Comparison of ENCODE assay signal across 8 cellular contexts in the genomic region with DNA sequence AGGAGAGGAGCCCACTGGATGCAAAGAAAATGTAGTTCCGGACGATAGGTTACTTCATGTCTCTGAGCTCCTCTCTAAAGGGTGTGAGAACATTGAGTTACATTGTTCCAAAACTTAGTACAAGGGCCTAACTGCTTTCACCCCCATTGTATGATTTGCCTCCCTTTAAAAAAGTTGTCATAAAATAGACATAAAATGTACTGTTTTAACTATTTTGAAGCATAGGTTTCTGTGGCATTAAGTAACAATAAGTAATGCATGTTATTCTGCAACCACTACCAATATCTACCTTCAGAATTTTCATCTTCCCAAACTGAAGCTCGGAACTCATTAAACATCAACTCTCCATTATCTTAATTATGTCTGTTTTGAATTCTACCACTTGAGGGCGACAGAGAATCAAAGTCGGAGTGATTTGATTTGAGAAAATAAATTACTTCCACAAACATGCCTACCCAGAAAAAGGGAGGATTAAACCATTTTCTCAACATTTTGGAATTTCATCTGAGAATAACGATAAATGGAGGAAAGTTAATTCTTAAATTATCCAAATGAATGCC. TPM values are rescaled to one million over a fixed set of nuclear protein-coding genes. Genes with fewer than 3 reads are reported as not detected.
DNase-seq lines count a peak whose midpoint lies in the region; ATAC-seq and TF ChIP-seq lines count a peak whose summit lies in the region.

No MANE protein-coding gene starts in this region.

- H3K9me3 ChIP-seq in SK-N-MC (ENCODE audit: low read depth, low read length) (no peaks in the 10 kb centered on the region), tibial nerve (no peaks in the 10 kb centered on the region)

- TF ChIP-seq CTCF in tibial nerve (IDR thresholded peaks at IDR 0.05) (peak; percentile 42 to 60 (median 50)), coronary artery (IDR thresholded peaks at IDR 0.05) (no peak)

- no peak for TF ChIP-seq EP300 in tibial nerve (IDR thresholded peaks at IDR 0.05)

- no peak for ATAC-seq in GM21447 (IDR thresholded peaks at IDR 0.05; ENCODE audit: unreplicated experiment)
- no peak for ATAC-seq in activated CD4-positive, CD25-positive, alpha-beta regulatory T cell treated with anti-CD3 and anti-CD28 coated beads, Interleukin-2, amount 50 U/mL, for 24 hours

- peaks cover 0 to 53% of the 10 kb centered on the region in 2 donors for H3K27me3 ChIP-seq in tibial nerve

- CTCF ChIA-PET in HEK293T (lab: Yijun Ruan, JAX), result interaction anchor here (0.8 to 1.0 kb wide), 2 partner anchors 9 to 27 kb away, joined by 4 to 7 read pairs; no protein-coding TSS in a partner anchor

- H3K4me3 ChIP-seq in SK-N-MC (no peak overlapping the region), tibial nerve (no peak overlapping the region), coronary artery (no peak overlapping the region)

- H3K27ac ChIP-seq in SK-N-MC (no peak overlapping the region), tibial nerve (no peak overlapping the region), coronary artery (no peak overlapping the region)

- H3K4me1 ChIP-seq in tibial nerve, result peaks cover 0 to 14% (median 0%) of the 10 kb centered on the region in 4 donors

- WGBS in tibial nerve, 2 donors, result 33 to 36% methylated on average over 6 of the region's 6 CpGs

- POLR2A ChIA-PET in HEK293T (lab: Yijun Ruan, JAX), result no interaction called here

- no peak overlapping the region for H3K9ac ChIP-seq in SK-N-MC (ENCODE audit: insufficient read length)

- no peak for TF ChIP-seq POLR2A in tibial nerve (IDR thresholded peaks at IDR 0.05)

- no peaks in the 10 kb centered on the region for H3K36me3 ChIP-seq in SK-N-MC (ENCODE audit: insufficient read depth, low read length)
- H3K36me3 ChIP-seq in tibial nerve, result no peaks in the 10 kb centered on the region

- DNase-seq in COLO668 (lab: John Stamatoyannopoulos, UW; ENCODE audit: unreplicated experiment), result peak; percentile 35
- peak; percentile 22 for DNase-seq in HEK293T (ENCODE audit: extremely low spot score)
- peak; percentile 12 for DNase-seq in SK-N-MC (ENCODE audit: low read depth, low spot score)
- peak; percentile 31 for DNase-seq in foreskin melanocyte
- peak in 1 of 2 donors; percentile 35 for DNase-seq in tibial nerve (ENCODE audit: low spot score in 2 of 2)
- DNase-seq in coronary artery (ENCODE audit: low spot score), result no peak

TF ChIP-seq in HEK293T, 16 proteins besides CTCF, POLR2A, EP300 and RAD21:
- TF ChIP-seq CTBP1 (IDR thresholded peaks at IDR 0.05; ENCODE audit: borderline replicate concordance) (no peak), SUZ12 (IDR thresholded peaks at IDR 0.05) (no peak), SP1 (IDR thresholded peaks at IDR 0.05) (no peak), FOXK2 (IDR thresholded peaks at IDR 0.05) (no peak), LEF1 (IDR thresholded peaks at IDR 0.05; ENCODE audit: borderline replicate concordance) (no peak), L3MBTL2 (conservative IDR thresholded peaks at IDR 0.05) (no peak), ZNF384 (IDR thresholded peaks at IDR 0.05) (no peak), FOXM1 (IDR thresholded peaks at IDR 0.05; ENCODE audit: borderline replicate concordance) (no peak), BHLHE40 (IDR thresholded peaks at IDR 0.05; ENCODE audit: borderline replicate concordance) (no peak), FOXA1 (IDR thresholded peaks at IDR 0.05) (no peak), TARDBP (IDR thresholded peaks at IDR 0.05) (no peak), PKNOX1 (IDR thresholded peaks at IDR 0.05) (no peak), NFRKB (IDR thresholded peaks at IDR 0.05) (no peak), ARNT (IDR thresholded peaks at IDR 0.05) (no peak), ELF4 (IDR thresholded peaks at IDR 0.05) (no peak), HDGF (IDR thresholded peaks at IDR 0.05; ENCODE audit: borderline replicate concordance) (no peak)
TF ChIP-seq in HEK293T: peak in this region for 0.

RNA-seq across cellular contexts. Expression of gene IGFBP1, which starts 2.7 kb away (rescaled TPM):
- total RNA-seq in tibial nerve, result not detected

RNA-seq across cellular contexts. Expression of gene CCDC201, which starts 18.1 kb away (rescaled TPM):
- total RNA-seq in tibial nerve, result not detected

RNA-seq across cellular contexts. Expression of gene IGFBP3, which starts 30.1 kb away (rescaled TPM):
- total RNA-seq in tibial nerve, result 100 to 1,000 TPM; 145 to 377 (median 257) TPM
